8 cellular contexts compared by ENCODE assay signal in the genomic region with DNA sequence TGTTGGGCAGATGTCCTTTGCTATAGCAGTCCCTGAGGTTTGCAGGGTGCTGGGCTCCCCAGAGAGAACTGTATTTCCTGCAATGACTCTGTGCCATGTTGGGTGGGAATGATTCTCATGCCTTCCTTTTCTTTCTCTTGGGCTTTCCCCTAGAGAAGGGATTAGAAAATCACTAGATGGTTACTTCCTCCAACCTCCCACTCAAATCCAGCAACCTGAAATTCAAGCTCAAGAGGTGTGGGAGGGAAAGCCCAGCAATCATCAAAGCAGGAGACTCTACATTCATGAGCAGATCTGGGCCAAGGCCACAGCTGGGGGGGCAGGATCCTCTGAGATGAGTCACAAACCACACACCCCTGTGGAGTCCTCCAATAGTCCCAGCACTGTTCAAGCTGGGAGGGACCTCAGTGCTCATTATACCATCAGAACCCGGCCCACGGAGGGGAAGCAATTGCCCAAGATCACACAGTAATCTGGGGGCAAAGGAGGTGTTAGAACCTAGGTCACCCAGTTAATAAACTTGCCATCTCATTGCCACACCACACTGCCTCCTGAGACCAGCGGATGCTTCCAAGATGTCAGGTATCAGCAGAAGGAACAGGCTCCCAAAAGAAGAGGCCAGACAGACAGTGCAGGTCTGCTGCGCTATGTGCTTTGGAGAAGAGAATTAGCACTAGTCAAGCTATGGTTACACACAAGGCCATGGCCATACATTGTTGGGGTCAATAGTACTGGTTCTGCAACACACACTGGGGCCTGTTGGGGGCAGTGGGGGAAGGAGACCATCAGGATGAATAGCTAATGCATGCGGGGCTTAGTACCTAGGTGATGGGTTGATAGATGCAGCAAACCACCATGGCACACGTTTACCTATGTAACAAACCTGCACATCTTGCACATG.
A peak's percentile ranks its signal among the peaks of the same experiment; 100 is the strongest.
DNase-seq lines count a peak whose midpoint lies in the region; ATAC-seq, FAIRE-seq and TF ChIP-seq lines count a peak whose summit lies in the region.

No MANE protein-coding gene starts in this region.

- H3K23ac ChIP-seq in IMR-90 (ENCODE audit: low read depth, low read length) = no peak overlapping the region

- in situ Hi-C loops in IMR-90 (cut with MboI; ENCODE audit: low sequenced_read_pairs) = no loop called here

- WGBS in IMR-90 (ENCODE audit: extremely low coverage in 2 of 2, insufficient read length in 1 of 2), 2 experiments = 100% methylated on average over 1 of the region's 6 CpGs; no CpG with 5 or more reads in 1 of the 2 experiments

- no peak overlapping the region for H3K14ac ChIP-seq in IMR-90 (replicated peaks; ENCODE audit: low read depth, low read length)

- H3K4ac ChIP-seq in IMR-90 (ENCODE audit: low read depth, low read length) = no peak overlapping the region

- BruUV-seq in IMR-90 (replicated peaks; lab: Mats Ljungman, UMichigan) = no TSS peak

- no peak overlapping the region for H4K5ac ChIP-seq in IMR-90 (ENCODE audit: low read depth, low read length)

- H3K9me1 ChIP-seq in IMR-90 (ENCODE audit: insufficient read depth, low read length) = no peaks in the 10 kb centered on the region

- POLR2A ChIA-PET in IMR-90 (lab: Charles Lee; ENCODE audit: unreplicated experiment) = no interaction called here

- H3K79me1 ChIP-seq in IMR-90 (ENCODE audit: low read depth in 1 of 2, low read length in 2 of 2) = no peaks in the 10 kb centered on the region

- FAIRE-seq in urothelium cell line (lab: Jason Lieb, UNC) = peak; percentile 93

- TF ChIP-seq CTCF in GM12873 (IDR thresholded peaks at IDR 0.05; ENCODE audit: insufficient read depth, low read depth, low read length, missing control alignments) (peak; percentile 25), IMR-90 (conservative IDR thresholded peaks at IDR 0.05; ENCODE audit: low read depth, low read length) (no peak), choroid plexus epithelial cell (conservative IDR thresholded peaks at IDR 0.05; ENCODE audit: low read depth, low read length) (no peak)

- H2BK5ac ChIP-seq in IMR-90 (ENCODE audit: low read depth, low read length, poor library complexity, severe bottlenecking) = no peak overlapping the region

- no peaks in the 10 kb centered on the region for H3K36me3 ChIP-seq in IMR-90 (ENCODE audit: control insufficient read depth, insufficient read depth, low read length)

- no peak overlapping the region for H3K4me2 ChIP-seq in IMR-90 (ENCODE audit: low read depth, low read length)

- intact Hi-C loops in IMR-90 (cut with micrococcal nuclease) (no loop called here), posterior vena cava (cut with DNase I) (no loop called here), left colon (cut with DNase I, micrococcal nuclease) (no loop called here)

- ATAC-seq in GM21576 (IDR thresholded peaks at IDR 0.05; ENCODE audit: unreplicated experiment) (peak; percentile 58), IMR-90 (ENCODE audit: low read depth) (peak; percentile 72), left colon (no peak)

- H3K27me3 ChIP-seq in IMR-90 (ENCODE audit: control insufficient read depth, insufficient read depth, low read length) = peaks cover 15% of the 10 kb centered on the region

- H3K4me1 ChIP-seq in IMR-90 (ENCODE audit: control insufficient read depth, insufficient read depth, low read length) = no peaks in the 10 kb centered on the region

- no peaks in the 10 kb centered on the region for H3K9me3 ChIP-seq in IMR-90 (ENCODE audit: control insufficient read depth, insufficient read depth, low read length)

- dilution Hi-C loops in IMR-90 (cut with HindIII; ENCODE audit: low sequenced_read_pairs, unreplicated experiment) = no loop called here

- no peak overlapping the region for H2AFZ ChIP-seq in IMR-90 (replicated peaks; ENCODE audit: low read length, poor library complexity)

- TF ChIP-seq RAD21 in IMR-90 (IDR thresholded peaks at IDR 0.05; ENCODE audit: low read length) = no peak

- no peak overlapping the region for H3K4me3 ChIP-seq in IMR-90 (ENCODE audit: insufficient read depth, low read depth, low read length)
- no peak overlapping the region for H3K4me3 ChIP-seq in choroid plexus epithelial cell (ENCODE audit: low read depth, low read length)

- H2BK120ac ChIP-seq in IMR-90 (ENCODE audit: low read depth, low read length) = no peak overlapping the region

- no peak overlapping the region for H3K27ac ChIP-seq in IMR-90 (ENCODE audit: insufficient read depth, low read length)

- no peak for TF ChIP-seq POLR2A in IMR-90 (IDR thresholded peaks at IDR 0.05; ENCODE audit: low read depth, low read length)

- DNase-seq in IMR-90 (peak; percentile 41), choroid plexus epithelial cell (ENCODE audit: low read depth) (peak; percentile 89), urothelium cell line (ENCODE audit: low spot score) (peak; percentile 95), posterior vena cava (ENCODE audit: low spot score) (no peak), left colon (no peak), NCI-H82 treated with DMSO at 0.1 percent for 48 hours (lab: John Stamatoyannopoulos, UW; ENCODE audit: unreplicated experiment) (no peak)

- no peak overlapping the region for H3K18ac ChIP-seq in IMR-90 (ENCODE audit: low read depth, low read length)

- CTCF ChIA-PET in IMR-90 (lab: Yijun Ruan, JAX) = no interaction called here

- no peak overlapping the region for H3K56ac ChIP-seq in IMR-90 (ENCODE audit: extremely low read depth, insufficient read depth, low read length)

- no peak overlapping the region for H4K91ac ChIP-seq in IMR-90 (ENCODE audit: insufficient read depth, low read depth, low read length)

- H4K20me1 ChIP-seq in IMR-90 (ENCODE audit: insufficient read depth, low read length) = no peaks in the 10 kb centered on the region

- no peak overlapping the region for H3K9ac ChIP-seq in IMR-90 (ENCODE audit: low read depth, low read length)

- H2AK9ac ChIP-seq in IMR-90 (replicated peaks; ENCODE audit: low read depth, low read length, poor library complexity) = no peak overlapping the region

- no peak overlapping the region for H4K8ac ChIP-seq in IMR-90 (ENCODE audit: low read depth in 2 of 2, low read length in 2 of 2)

- H2AK5ac ChIP-seq in IMR-90 (ENCODE audit: low read depth, low read length) = no peak overlapping the region

- H2BK15ac ChIP-seq in IMR-90 (ENCODE audit: low read depth, low read length) = no peak overlapping the region

- H2BK20ac ChIP-seq in IMR-90 (ENCODE audit: low read depth, low read length) = no peak overlapping the region

TF ChIP-seq in IMR-90, 13 proteins besides CTCF, POLR2A, EP300 and RAD21:
- TF ChIP-seq MAFK (IDR thresholded peaks at IDR 0.05; ENCODE audit: low read depth, low read length) = no peak
- TF ChIP-seq RFX5 (IDR thresholded peaks at IDR 0.05; ENCODE audit: low read depth, low read length) = no peak
- no peak for TF ChIP-seq CHD1 (IDR thresholded peaks at IDR 0.05; ENCODE audit: low read depth, low read length)
- TF ChIP-seq, protein P1, sequence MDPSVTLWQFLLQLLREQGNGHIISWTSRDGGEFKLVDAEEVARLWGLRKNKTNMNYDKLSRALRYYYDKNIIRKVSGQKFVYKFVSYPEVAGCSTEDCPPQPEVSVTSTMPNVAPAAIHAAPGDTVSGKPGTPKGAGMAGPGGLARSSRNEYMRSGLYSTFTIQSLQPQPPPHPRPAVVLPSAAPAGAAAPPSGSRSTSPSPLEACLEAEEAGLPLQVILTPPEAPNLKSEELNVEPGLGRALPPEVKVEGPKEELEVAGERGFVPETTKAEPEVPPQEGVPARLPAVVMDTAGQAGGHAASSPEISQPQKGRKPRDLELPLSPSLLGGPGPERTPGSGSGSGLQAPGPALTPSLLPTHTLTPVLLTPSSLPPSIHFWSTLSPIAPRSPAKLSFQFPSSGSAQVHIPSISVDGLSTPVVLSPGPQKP (IDR thresholded peaks at IDR 0.05; ENCODE audit: borderline replicate concordance, low read depth, low read length) = no peak
- TF ChIP-seq MXI1 (IDR thresholded peaks at IDR 0.05; ENCODE audit: borderline replicate concordance, low read depth, low read length) = no peak
- no peak for TF ChIP-seq USF2 (IDR thresholded peaks at IDR 0.05; ENCODE audit: low read depth, low read length)
- no peak for TF ChIP-seq MAZ (IDR thresholded peaks at IDR 0.05; ENCODE audit: borderline replicate concordance, low read depth, low read length)
- no peak for TF ChIP-seq RCOR1 (IDR thresholded peaks at IDR 0.05; ENCODE audit: insufficient replicate concordance, low read length)
- TF ChIP-seq BHLHE40 (IDR thresholded peaks at IDR 0.05; ENCODE audit: low read depth, low read length) = no peak
- TF ChIP-seq NFE2L2 (IDR thresholded peaks at IDR 0.05; ENCODE audit: low read depth, low read length) = no peak
- TF ChIP-seq CEBPB (IDR thresholded peaks at IDR 0.05; ENCODE audit: low read depth, low read length) = no peak
- no peak for TF ChIP-seq SMC3 (IDR thresholded peaks at IDR 0.05; ENCODE audit: low read depth, low read length)
- no peak for TF ChIP-seq FOS (IDR thresholded peaks at IDR 0.05; ENCODE audit: low read depth, low read length)

Comparison
In these comparisons a context has a peak if more than half of its experiments do, and no peak if none do; other contexts are left out.
1. DNase-seq: peak in IMR-90 (single experiment), choroid plexus epithelial cell (single experiment) and urothelium cell line (single experiment); none in posterior vena cava (single experiment), left colon (0 of 2) and NCI-H82 treated with DMSO at 0.1 percent for 48 hours (single experiment).